Comparison of ENCODE assay signal across 20 cellular contexts in the genomic region with DNA sequence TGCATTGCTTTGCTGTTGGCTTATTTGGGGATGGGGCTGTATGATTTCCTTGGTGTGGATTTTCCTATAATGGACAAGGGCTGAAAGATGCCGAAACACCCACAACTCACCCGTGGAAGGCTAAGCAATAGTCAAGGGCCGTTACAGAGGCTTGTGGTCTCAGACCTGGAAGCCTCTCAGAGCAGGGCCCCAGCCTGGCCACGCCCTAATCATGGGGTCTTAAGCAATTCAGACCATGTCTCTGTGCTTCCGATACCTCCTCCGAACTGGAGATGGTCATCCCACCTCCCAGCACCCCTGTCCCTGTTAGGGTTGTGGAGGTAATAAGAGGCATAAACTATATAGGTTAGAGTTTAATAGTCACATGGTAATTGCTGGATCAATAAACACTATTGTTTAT. TPM values are rescaled to one million over a fixed set of nuclear protein-coding genes. Genes with fewer than 3 reads are reported as not detected.
DNase-seq lines count a peak whose midpoint lies in the region; ATAC-seq and TF ChIP-seq lines count a peak whose summit lies in the region.
"Had no signal": no experiment of that assay in that cellular context is flagged by ENCODE, and none has a peak within 500 bp of the region (broad histone marks: within the 10 kb centered on the region; RNA-seq: fewer than 3 reads in every experiment).

No MANE protein-coding gene starts in this region.

- TF ChIP-seq EP300 in neural cell (conservative IDR thresholded peaks at IDR 0.05; ENCODE audit: poor library complexity, severe bottlenecking) = no peak

- peaks cover 35% of the 10 kb centered on the region for H3K4me1 Mint-ChIP-seq in MCF 10A (ENCODE audit: insufficient read depth, unreplicated experiment)
- H3K4me1 Mint-ChIP-seq in activated CD4-positive, alpha-beta memory T cell treated with anti-CD3 and anti-CD28 coated beads for 36 hours (ENCODE audit: low read depth) = peaks cover 39% of the 10 kb centered on the region

- H3K9me2 ChIP-seq in neural cell (ENCODE audit: insufficient read depth, low read length) = no peaks in the 10 kb centered on the region

- no peak overlapping the region for H3K4me2 ChIP-seq in neural cell (ENCODE audit: low read length)

- H4K20me1 ChIP-seq in neural cell (ENCODE audit: insufficient read depth) = no peaks in the 10 kb centered on the region

- CTCF ChIA-PET in MCF 10A (lab: Yijun Ruan, JAX) = interaction anchor here (0.6 kb wide), 1 partner anchor 127 kb away, joined by 3 read pairs; no protein-coding TSS in a partner anchor
- CTCF ChIA-PET in activated CD4-positive, alpha-beta memory T cell treated with anti-CD3 and anti-CD28 coated beads for 36 hours (lab: Charles Lee) = interaction anchor here (4.0 kb wide), 1 partner anchor 11 kb away, joined by 33 read pairs; no protein-coding TSS in a partner anchor

- peaks cover 14% of the 10 kb centered on the region for H3K79me2 ChIP-seq in neural cell (replicated peaks; ENCODE audit: insufficient read depth, low read length)

- peaks cover 18% of the 10 kb centered on the region for H3K36me3 Mint-ChIP-seq in MCF 10A (ENCODE audit: insufficient read depth, unreplicated experiment)
- H3K36me3 Mint-ChIP-seq in activated CD4-positive, alpha-beta memory T cell treated with anti-CD3 and anti-CD28 coated beads for 36 hours = peaks cover 15% of the 10 kb centered on the region

- H3K27ac ChIP-seq in breast epithelium = peak overlapping the region; percentile 4 to 58
- peak overlapping the region in 42 of 59 donors; percentile 9 to 95 (median 88) for H3K27ac ChIP-seq in dorsolateral prefrontal cortex
- no peak overlapping the region for H3K27ac ChIP-seq in neural cell (ENCODE audit: low read length)
- peak overlapping the region; percentile 9 for H3K27ac ChIP-seq in temporal lobe (ENCODE audit: low read depth, low read length)
- H3K27ac ChIP-seq: ovary had no signal

- DNase-seq in breast epithelium (ENCODE audit: low spot score in 2 of 2) (no peak), MCF 10A (ENCODE audit: unreplicated experiment) (no peak), dorsolateral prefrontal cortex (peak in 1 of 10 donors; percentile 6), kidney glomerular epithelial cell (lab: John Stamatoyannopoulos, UW) (no peak)
- no peak for DNase-seq in activated CD4-positive, alpha-beta memory T cell treated with anti-CD3 and anti-CD28 coated beads for 36 hours
- DNase-seq: activated CD4-positive, alpha-beta T cell treated with anti-CD3 and anti-CD28 coated beads for 48 hours; activated gamma-delta T cell; CD8-positive, alpha-beta T cell; cerebellar nuclear complex; NCI-H1417; NCI-H748 treated with DMSO at 0.1 percent for 48 hours; ovary; stimulated activated CD4-positive, alpha-beta T cell treated with anti-CD3 and anti-CD28 coated beads, Interleukin-4, amount 100 ng/mL, for 4 hours had no signal

- POLR2A ChIA-PET in MCF 10A (lab: Yijun Ruan, JAX) = interaction anchor here (4.4 kb wide), 1 partner anchor 12 kb away, joined by 60 read pairs; no protein-coding TSS in a partner anchor
- POLR2A ChIA-PET in activated CD4-positive, alpha-beta memory T cell treated with anti-CD3 and anti-CD28 coated beads for 36 hours (lab: Charles Lee) = no interaction called here

- intact Hi-C loops in breast epithelium (cut with DNase I; ENCODE audit: low total_unique reads) (no loop called here), MCF 10A (cut with micrococcal nuclease) (no loop called here), dorsolateral prefrontal cortex (cut with DNase I) (no loop called here)
- intact Hi-C loops in activated CD4-positive, alpha-beta memory T cell treated with anti-CD3 and anti-CD28 coated beads for 36 hours (cut with micrococcal nuclease) = no loop called here

- H3K4me3 ChIP-seq in breast epithelium (peak overlapping the region in 1 of 3 donors; percentile 8), dorsolateral prefrontal cortex (peak overlapping the region in 34 of 59 donors; percentile 22 to 95 (median 87)), neural cell (ENCODE audit: low read length) (peak overlapping the region; percentile 98)
- H3K4me3 ChIP-seq: ovary, skin epidermis had no signal

- no peak for TF ChIP-seq POLR2A in breast epithelium (IDR thresholded peaks at IDR 0.05)

- no peak overlapping the region for H2AFZ ChIP-seq in neural cell (ENCODE audit: low read depth, low read length)

- H3K36me3 ChIP-seq in breast epithelium (no peaks in the 10 kb centered on the region), neural cell (ENCODE audit: insufficient read depth, low read length) (no peaks in the 10 kb centered on the region)
- H3K36me3 ChIP-seq: adrenal gland, ovary had no signal

- H3K9me3 ChIP-seq in breast epithelium (no peaks in the 10 kb centered on the region), neural cell (ENCODE audit: low read length) (no peaks in the 10 kb centered on the region)
- H3K9me3 ChIP-seq: adrenal gland, ovary had no signal

- H3K9ac ChIP-seq in neural cell (ENCODE audit: low read length) = no peak overlapping the region

- no peak overlapping the region for H3K27ac Mint-ChIP-seq in MCF 10A (ENCODE audit: low read depth, unreplicated experiment)
- H3K27ac Mint-ChIP-seq in activated CD4-positive, alpha-beta memory T cell treated with anti-CD3 and anti-CD28 coated beads for 36 hours = no peak overlapping the region

- peaks cover 0 to 4% of the 10 kb centered on the region in 2 donors for H3K4me1 ChIP-seq in breast epithelium

- H3K27me3 ChIP-seq in breast epithelium (no peaks in the 10 kb centered on the region), dorsolateral prefrontal cortex (no peaks in the 10 kb centered on the region), neural cell (ENCODE audit: insufficient read depth, low read depth, low read length) (no peaks in the 10 kb centered on the region)
- H3K27me3 ChIP-seq: adrenal gland, ovary had no signal

- no peak overlapping the region for H3K4me3 Mint-ChIP-seq in MCF 10A (ENCODE audit: unreplicated experiment)
- H3K4me3 Mint-ChIP-seq in activated CD4-positive, alpha-beta memory T cell treated with anti-CD3 and anti-CD28 coated beads for 36 hours = no peak overlapping the region

- no peak for ATAC-seq in HG02852 (IDR thresholded peaks at IDR 0.05; ENCODE audit: unreplicated experiment)
- ATAC-seq: CD8-positive, alpha-beta T cell had no signal

- BruUV-seq in MCF 10A (replicated peaks; lab: Mats Ljungman, UMichigan) = no TSS peak

- no peak for TF ChIP-seq RAD21 in neural cell (conservative IDR thresholded peaks at IDR 0.05)

- no peaks in the 10 kb centered on the region for H3K27me3 Mint-ChIP-seq in MCF 10A (ENCODE audit: insufficient read depth, unreplicated experiment)
- no peaks in the 10 kb centered on the region for H3K27me3 Mint-ChIP-seq in activated CD4-positive, alpha-beta memory T cell treated with anti-CD3 and anti-CD28 coated beads for 36 hours

- no peak for TF ChIP-seq CTCF in breast epithelium (IDR thresholded peaks at IDR 0.05)
- no peak for TF ChIP-seq CTCF in MCF 10A (IDR thresholded peaks at IDR 0.05; ENCODE audit: unreplicated experiment)
- no peak for TF ChIP-seq CTCF in dorsolateral prefrontal cortex (IDR thresholded peaks at IDR 0.05 in 54 of 56, conservative IDR thresholded peaks at IDR 0.05 in 2 of 56; ENCODE audit: low read depth in 1 of 56, partially characterized antibody in 56 of 56)
- no peak for TF ChIP-seq CTCF in neural cell (IDR thresholded peaks at IDR 0.05; ENCODE audit: poor library complexity, severe bottlenecking)

- H3F3A ChIP-seq in neural cell (ENCODE audit: insufficient read depth, low read length, poor library complexity, severe bottlenecking) = no peaks in the 10 kb centered on the region

- H3K9me3 Mint-ChIP-seq in MCF 10A (ENCODE audit: unreplicated experiment) = no peaks in the 10 kb centered on the region
- H3K9me3 Mint-ChIP-seq in activated CD4-positive, alpha-beta memory T cell treated with anti-CD3 and anti-CD28 coated beads for 36 hours = no peaks in the 10 kb centered on the region
- H3K9me3 Mint-ChIP-seq: CD8-positive, alpha-beta T cell had no signal

TF ChIP-seq in neural cell, 6 proteins besides CTCF, POLR2A, EP300 and RAD21:
- no peak for TF ChIP-seq TAF1 (IDR thresholded peaks at IDR 0.05; ENCODE audit: low read depth)
- TF ChIP-seq SMC3 (conservative IDR thresholded peaks at IDR 0.05; ENCODE audit: poor library complexity) = no peak
- no peak for TF ChIP-seq MXI1 (conservative IDR thresholded peaks at IDR 0.05; ENCODE audit: poor library complexity, severe bottlenecking)
- TF ChIP-seq POLR2AphosphoS5 (IDR thresholded peaks at IDR 0.05) = no peak
- TF ChIP-seq, protein P1, sequence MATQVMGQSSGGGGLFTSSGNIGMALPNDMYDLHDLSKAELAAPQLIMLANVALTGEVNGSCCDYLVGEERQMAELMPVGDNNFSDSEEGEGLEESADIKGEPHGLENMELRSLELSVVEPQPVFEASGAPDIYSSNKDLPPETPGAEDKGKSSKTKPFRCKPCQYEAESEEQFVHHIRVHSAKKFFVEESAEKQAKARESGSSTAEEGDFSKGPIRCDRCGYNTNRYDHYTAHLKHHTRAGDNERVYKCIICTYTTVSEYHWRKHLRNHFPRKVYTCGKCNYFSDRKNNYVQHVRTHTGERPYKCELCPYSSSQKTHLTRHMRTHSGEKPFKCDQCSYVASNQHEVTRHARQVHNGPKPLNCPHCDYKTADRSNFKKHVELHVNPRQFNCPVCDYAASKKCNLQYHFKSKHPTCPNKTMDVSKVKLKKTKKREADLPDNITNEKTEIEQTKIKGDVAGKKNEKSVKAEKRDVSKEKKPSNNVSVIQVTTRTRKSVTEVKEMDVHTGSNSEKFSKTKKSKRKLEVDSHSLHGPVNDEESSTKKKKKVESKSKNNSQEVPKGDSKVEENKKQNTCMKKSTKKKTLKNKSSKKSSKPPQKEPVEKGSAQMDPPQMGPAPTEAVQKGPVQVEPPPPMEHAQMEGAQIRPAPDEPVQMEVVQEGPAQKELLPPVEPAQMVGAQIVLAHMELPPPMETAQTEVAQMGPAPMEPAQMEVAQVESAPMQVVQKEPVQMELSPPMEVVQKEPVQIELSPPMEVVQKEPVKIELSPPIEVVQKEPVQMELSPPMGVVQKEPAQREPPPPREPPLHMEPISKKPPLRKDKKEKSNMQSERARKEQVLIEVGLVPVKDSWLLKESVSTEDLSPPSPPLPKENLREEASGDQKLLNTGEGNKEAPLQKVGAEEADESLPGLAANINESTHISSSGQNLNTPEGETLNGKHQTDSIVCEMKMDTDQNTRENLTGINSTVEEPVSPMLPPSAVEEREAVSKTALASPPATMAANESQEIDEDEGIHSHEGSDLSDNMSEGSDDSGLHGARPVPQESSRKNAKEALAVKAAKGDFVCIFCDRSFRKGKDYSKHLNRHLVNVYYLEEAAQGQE (IDR thresholded peaks at IDR 0.05; ENCODE audit: borderline replicate concordance) = no peak
- no peak for TF ChIP-seq EZH2 (IDR thresholded peaks at IDR 0.05; ENCODE audit: borderline replicate concordance, insufficient read depth, low read length, poor library complexity, severe bottlenecking)

RNA-seq across cellular contexts. Expression of a gene that starts 3.4 kb away (rescaled TPM):
- total RNA-seq in breast epithelium (10 to 100 TPM; 10.6 to 26.2 (median 23.7) TPM), MCF 10A (2022) (25.5 and 28.7 TPM in 2 replicates), dorsolateral prefrontal cortex (10 to 100 TPM; 23.5 to 64.8 (median 43.0) TPM), temporal lobe (15.0 TPM)
- polyA plus RNA-seq in neural cell = 14.2 and 17.1 TPM in 2 replicates
- polyA minus RNA-seq in neural cell = 33.4 and 38.4 TPM in 2 replicates
- 10 to 100 TPM; 22.2 to 24.6 TPM for total RNA-seq in activated CD4-positive, alpha-beta memory T cell treated with anti-CD3 and anti-CD28 coated beads for 36 hours
- total RNA-seq: HT1080, LHCN-M2 had no signal
